Comparison of ENCODE assay signal across 14 cellular contexts in the genomic region with DNA sequence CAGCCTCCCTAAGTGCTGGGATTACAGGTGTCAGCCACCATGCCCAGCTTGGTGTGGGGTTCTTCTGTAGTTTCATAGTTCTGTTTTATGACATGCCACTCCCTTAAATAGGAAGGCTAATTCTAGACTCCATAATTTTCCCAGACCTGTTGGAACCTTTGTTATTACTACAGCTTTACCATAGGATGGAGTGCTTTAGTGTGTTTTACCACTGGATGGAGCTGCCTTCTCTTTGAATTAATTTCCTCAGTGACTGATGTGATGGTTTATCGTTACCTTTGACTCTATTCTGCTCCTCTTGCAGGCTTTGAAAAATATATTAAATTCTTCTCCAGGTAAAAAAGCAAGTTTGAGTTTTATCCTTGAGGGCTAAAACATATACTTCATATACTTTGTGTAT.
DNase-seq lines count a peak whose midpoint lies in the region; ATAC-seq and TF ChIP-seq lines count a peak whose summit lies in the region.
"Had no signal": no experiment of that assay in that cellular context is flagged by ENCODE, and none has a peak within 500 bp of the region (broad histone marks: within the 10 kb centered on the region; RNA-seq: fewer than 3 reads in every experiment).

No MANE protein-coding gene starts in this region.

- POLR2A ChIA-PET in AG04450 (lab: Yijun Ruan, JAX) (no interaction called here), WTC11 (lab: Charles Lee) (no interaction called here)

- H3K4me3 ChIP-seq in AG04450 (ENCODE audit: low read depth, low read length): no peak overlapping the region
- H3K4me3 ChIP-seq in fibroblast of villous mesenchyme (ENCODE audit: low read depth, low read length): no peak overlapping the region
- H3K4me3 ChIP-seq: BLaER1 had no signal

- no peaks in the 10 kb centered on the region for H3K27me3 Mint-ChIP-seq in HFFc6 (ENCODE audit: insufficient read depth)
- no peaks in the 10 kb centered on the region for H3K27me3 Mint-ChIP-seq in WTC11 (ENCODE audit: low read depth)

- H3K4me3 Mint-ChIP-seq in HFFc6 (no peak overlapping the region), WTC11 (no peak overlapping the region)
- H3K4me3 Mint-ChIP-seq: activated naive CD8-positive, alpha-beta T cell treated with anti-CD3 and anti-CD28 coated beads, Interleukin-2, amount 50 U/mL, for 24 hours; stimulated activated naive CD8-positive, alpha-beta T cell treated with anti-CD3 and anti-CD28 coated beads, Interleukin-15, amount 100 ng/mL, for 72 hours had no signal

- H3K9me3 ChIP-seq in AG04450 (ENCODE audit: control insufficient read depth, insufficient read depth, low read length): no peaks in the 10 kb centered on the region
- H3K9me3 ChIP-seq: BLaER1 had no signal

- DNase-seq in AG04450 (ENCODE audit: low read depth, low spot score): no peak
- peak; percentile 11 for DNase-seq in HFFc6
- no peak for DNase-seq in WTC11 (ENCODE audit: low spot score)
- peak; percentile 9 for DNase-seq in fibroblast of villous mesenchyme (ENCODE audit: low read depth)
- no peak for DNase-seq in NCI-H2196 (lab: John Stamatoyannopoulos, UW; ENCODE audit: unreplicated experiment)
- no peak for DNase-seq in RPMI8226
- no peak for DNase-seq in NCI-H1694 treated with DMSO at 0.1 percent for 48 hours (lab: John Stamatoyannopoulos, UW)
- no peak for DNase-seq in HuH-7 (ENCODE audit: low spot score)
- DNase-seq: activated CD8-positive, alpha-beta memory T cell treated with anti-CD3 and anti-CD28 coated beads, Interleukin-2, amount 50 U/mL, for 48 hours; activated naive CD8-positive, alpha-beta T cell treated with anti-CD3 and anti-CD28 coated beads, Interleukin-2, amount 50 U/mL, for 24 hours; effector CD4-positive, alpha-beta T cell; stimulated activated naive CD8-positive, alpha-beta T cell treated with anti-CD3 and anti-CD28 coated beads, Interleukin-15, amount 100 ng/mL, for 72 hours had no signal

- CTCF ChIA-PET in AG04450 (lab: Charles Lee) (interaction anchor here (0.6 to 1.6 kb wide), 4 partner anchors 9 to 20 kb away, joined by 3 to 6 read pairs (median 3); no protein-coding TSS in a partner anchor), WTC11 (lab: Charles Lee) (interaction anchor here (1.3 kb wide), 1 partner anchor 395 kb away, joined by 4 read pairs; no protein-coding TSS in a partner anchor)

- H3K27ac Mint-ChIP-seq in HFFc6: no peak overlapping the region
- H3K27ac Mint-ChIP-seq in WTC11: no peak overlapping the region
- H3K27ac Mint-ChIP-seq: activated naive CD8-positive, alpha-beta T cell treated with anti-CD3 and anti-CD28 coated beads, Interleukin-2, amount 50 U/mL, for 24 hours; stimulated activated naive CD8-positive, alpha-beta T cell treated with anti-CD3 and anti-CD28 coated beads, Interleukin-15, amount 100 ng/mL, for 72 hours had no signal

- TF ChIP-seq CTCF in AG04450 (IDR thresholded peaks at IDR 0.05; ENCODE audit: low read depth, low read length): 0 out of 2 replicates have a peak, but pooled peaks have one; percentile 15
- TF ChIP-seq CTCF in HFFc6 (IDR thresholded peaks at IDR 0.05): peak; percentile 55; the same call in 1 of the 2 replicates
- no peak for TF ChIP-seq CTCF in WTC11 (IDR thresholded peaks at IDR 0.05)
- peak; percentile 41 for TF ChIP-seq CTCF in fibroblast of villous mesenchyme (IDR thresholded peaks at IDR 0.05; ENCODE audit: insufficient read depth, low read depth, low read length)

- H3K4me1 Mint-ChIP-seq in HFFc6 (ENCODE audit: low read depth): peaks cover 6% of the 10 kb centered on the region; the same call in 1 of the 2 replicates
- no peaks in the 10 kb centered on the region for H3K4me1 Mint-ChIP-seq in WTC11
- H3K4me1 Mint-ChIP-seq: activated naive CD8-positive, alpha-beta T cell treated with anti-CD3 and anti-CD28 coated beads, Interleukin-2, amount 50 U/mL, for 24 hours; stimulated activated naive CD8-positive, alpha-beta T cell treated with anti-CD3 and anti-CD28 coated beads, Interleukin-15, amount 100 ng/mL, for 72 hours had no signal

- no peaks in the 10 kb centered on the region for H3K9me3 Mint-ChIP-seq in HFFc6
- no peaks in the 10 kb centered on the region for H3K9me3 Mint-ChIP-seq in WTC11
- H3K9me3 Mint-ChIP-seq: activated naive CD8-positive, alpha-beta T cell treated with anti-CD3 and anti-CD28 coated beads, Interleukin-2, amount 50 U/mL, for 24 hours; stimulated activated naive CD8-positive, alpha-beta T cell treated with anti-CD3 and anti-CD28 coated beads, Interleukin-15, amount 100 ng/mL, for 72 hours had no signal

- peak; percentile 64 for ATAC-seq in WTC11
- ATAC-seq: activated naive CD8-positive, alpha-beta T cell treated with anti-CD3 and anti-CD28 coated beads, Interleukin-2, amount 50 U/mL, for 24 hours; sciatic nerve; stimulated activated naive CD8-positive, alpha-beta T cell treated with anti-CD3 and anti-CD28 coated beads, Interleukin-15, amount 100 ng/mL, for 72 hours had no signal

- H3K36me3 Mint-ChIP-seq in HFFc6 (ENCODE audit: low read depth) (no peaks in the 10 kb centered on the region; the same call in 1 of the 2 replicates), WTC11 (no peaks in the 10 kb centered on the region)

- H3K27me3 ChIP-seq in AG04450 (ENCODE audit: control insufficient read depth, insufficient read depth, low read length): no peaks in the 10 kb centered on the region
- H3K27me3 ChIP-seq: BLaER1 had no signal

- H3K27ac ChIP-seq in AG04450 (ENCODE audit: low read depth, low read length): no peak overlapping the region
- H3K27ac ChIP-seq: BLaER1 had no signal

TF ChIP-seq in WTC11, 78 proteins besides CTCF, POLR2A, EP300 and RAD21:
- no peak for TF ChIP-seq AFF4 (CRISPR knock-in tag; IDR thresholded peaks at IDR 0.05; ENCODE audit: borderline replicate concordance)

Comparison
In these comparisons a context has a peak if more than half of its experiments do, and no peak if none do; other contexts are left out.
1. DNase-seq: peak in HFFc6 (single experiment) and fibroblast of villous mesenchyme (single experiment); none in AG04450 (single experiment), WTC11 (single experiment), NCI-H2196 (single experiment), RPMI8226 (single experiment), NCI-H1694 treated with DMSO at 0.1 percent for 48 hours (single experiment) and HuH-7 (single experiment).